ENCODE assay signal across 1 cellular context in the genomic region with DNA sequence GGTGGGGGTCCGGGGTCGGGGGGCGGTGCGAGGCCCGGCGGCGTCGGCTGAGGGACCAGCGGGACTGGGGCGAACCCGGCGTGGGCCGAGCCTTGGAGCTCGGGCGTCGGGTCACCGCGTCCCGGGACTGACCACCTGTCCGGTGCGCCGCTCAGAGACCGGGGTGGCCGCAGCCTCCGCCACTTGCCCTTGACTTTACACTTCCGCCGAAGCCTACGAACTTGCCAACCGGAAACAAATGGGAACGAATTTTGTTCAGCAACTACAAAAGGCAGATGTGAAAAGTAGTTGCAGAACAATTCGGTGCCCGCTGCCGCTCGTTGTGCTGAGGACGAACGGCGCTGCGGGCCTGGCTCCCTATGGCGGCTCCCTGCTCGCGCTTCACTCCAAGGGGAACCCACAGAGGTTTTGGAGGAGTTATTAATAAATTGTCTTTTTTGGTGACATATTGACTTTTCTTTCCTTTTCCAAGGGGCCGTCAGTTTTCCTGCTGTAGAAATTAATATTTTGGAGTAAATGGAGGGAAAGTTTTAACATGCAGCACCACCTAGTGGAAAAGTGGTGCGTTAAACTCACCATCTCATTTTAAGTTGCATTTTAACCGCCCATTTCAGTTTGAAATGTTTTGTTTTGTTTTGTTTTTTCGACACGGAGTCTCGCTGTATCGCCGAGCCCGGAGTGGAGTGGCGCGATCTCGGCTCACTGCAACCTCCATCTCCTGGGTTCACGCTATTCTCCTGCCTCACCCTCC.
TF ChIP-seq lines count a peak whose summit lies in the region.

No MANE protein-coding gene starts in this region.

TF ChIP-seq in GM12878, 131 proteins besides CTCF, POLR2A, EP300 and RAD21 (continues in another document):
- TF ChIP-seq ESRRA (IDR thresholded peaks at IDR 0.05; ENCODE audit: low read length) (no peak), NR2C1 (IDR thresholded peaks at IDR 0.05) (peak; percentile 66), EED (IDR thresholded peaks at IDR 0.05; ENCODE audit: low read depth) (no peak), SP1 (IDR thresholded peaks at IDR 0.05; ENCODE audit: low read depth, low read length) (no peak), BHLHE40 (IDR thresholded peaks at IDR 0.05; ENCODE audit: borderline replicate concordance in 1 of 2, low read depth in 2 of 2, low read length in 1 of 2) (0 out of 4 replicates have a peak, but pooled peaks of 1 of the 2 experiments have one; percentile 12), SIX5 (IDR thresholded peaks at IDR 0.05; ENCODE audit: low read depth, low read length, severe bottlenecking) (no peak), HCFC1 (IDR thresholded peaks at IDR 0.05; ENCODE audit: low read length) (no peak), PAX8 (IDR thresholded peaks at IDR 0.05) (no peak), CREB1 (IDR thresholded peaks at IDR 0.05; ENCODE audit: low read depth) (no peak), RFX5 (IDR thresholded peaks at IDR 0.05; ENCODE audit: low read depth, low read length) (no peak), SIN3A (IDR thresholded peaks at IDR 0.05; ENCODE audit: low read depth, low read length) (0 out of 2 replicates have a peak, but pooled peaks have one; percentile 66), CBX3 (IDR thresholded peaks at IDR 0.05; ENCODE audit: borderline replicate concordance, low read depth) (no peak), KLF5 (IDR thresholded peaks at IDR 0.05; ENCODE audit: partially characterized antibody) (no peak), SMAD5 (IDR thresholded peaks at IDR 0.05; ENCODE audit: low read depth) (no peak), ZSCAN29 (IDR thresholded peaks at IDR 0.05) (no peak), POLR2AphosphoS2 (IDR thresholded peaks at IDR 0.05; ENCODE audit: low read depth, low read length) (no peak), TCF3 (IDR thresholded peaks at IDR 0.05; ENCODE audit: borderline replicate concordance, insufficient read depth, low read depth, low read length) (no peak; the same call in 1 of the 2 replicates), TBL1XR1 (IDR thresholded peaks at IDR 0.05; ENCODE audit: low read depth, low read length) (no peak), ZNF207 (IDR thresholded peaks at IDR 0.05; ENCODE audit: borderline replicate concordance) (no peak), ETV6 (conservative IDR thresholded peaks at IDR 0.05 in 1 of 2, IDR thresholded peaks at IDR 0.05 in 1 of 2; ENCODE audit: borderline replicate concordance in 1 of 2, low read depth in 1 of 2) (no peak), SRF (IDR thresholded peaks at IDR 0.05; ENCODE audit: low read depth in 2 of 2, low read length in 2 of 2) (no peak), KAT2A (conservative IDR thresholded peaks at IDR 0.05; ENCODE audit: control insufficient read depth, low read depth, low read length) (no peak), RCOR1 (conservative IDR thresholded peaks at IDR 0.05; ENCODE audit: low read depth, low read length) (no peak), NFIC (IDR thresholded peaks at IDR 0.05; ENCODE audit: low read depth, low read length) (no peak)
- TF ChIP-seq, protein P1, sequence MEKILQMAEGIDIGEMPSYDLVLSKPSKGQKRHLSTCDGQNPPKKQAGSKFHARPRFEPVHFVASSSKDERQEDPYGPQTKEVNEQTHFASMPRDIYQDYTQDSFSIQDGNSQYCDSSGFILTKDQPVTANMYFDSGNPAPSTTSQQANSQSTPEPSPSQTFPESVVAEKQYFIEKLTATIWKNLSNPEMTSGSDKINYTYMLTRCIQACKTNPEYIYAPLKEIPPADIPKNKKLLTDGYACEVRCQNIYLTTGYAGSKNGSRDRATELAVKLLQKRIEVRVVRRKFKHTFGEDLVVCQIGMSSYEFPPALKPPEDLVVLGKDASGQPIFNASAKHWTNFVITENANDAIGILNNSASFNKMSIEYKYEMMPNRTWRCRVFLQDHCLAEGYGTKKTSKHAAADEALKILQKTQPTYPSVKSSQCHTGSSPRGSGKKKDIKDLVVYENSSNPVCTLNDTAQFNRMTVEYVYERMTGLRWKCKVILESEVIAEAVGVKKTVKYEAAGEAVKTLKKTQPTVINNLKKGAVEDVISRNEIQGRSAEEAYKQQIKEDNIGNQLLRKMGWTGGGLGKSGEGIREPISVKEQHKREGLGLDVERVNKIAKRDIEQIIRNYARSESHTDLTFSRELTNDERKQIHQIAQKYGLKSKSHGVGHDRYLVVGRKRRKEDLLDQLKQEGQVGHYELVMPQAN (conservative IDR thresholded peaks at IDR 0.05) = peak; percentile 35
- TF ChIP-seq, protein P2, sequence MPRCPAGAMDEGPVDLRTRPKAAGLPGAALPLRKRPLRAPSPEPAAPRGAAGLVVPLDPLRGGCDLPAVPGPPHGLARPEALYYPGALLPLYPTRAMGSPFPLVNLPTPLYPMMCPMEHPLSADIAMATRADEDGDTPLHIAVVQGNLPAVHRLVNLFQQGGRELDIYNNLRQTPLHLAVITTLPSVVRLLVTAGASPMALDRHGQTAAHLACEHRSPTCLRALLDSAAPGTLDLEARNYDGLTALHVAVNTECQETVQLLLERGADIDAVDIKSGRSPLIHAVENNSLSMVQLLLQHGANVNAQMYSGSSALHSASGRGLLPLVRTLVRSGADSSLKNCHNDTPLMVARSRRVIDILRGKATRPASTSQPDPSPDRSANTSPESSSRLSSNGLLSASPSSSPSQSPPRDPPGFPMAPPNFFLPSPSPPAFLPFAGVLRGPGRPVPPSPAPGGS (IDR thresholded peaks at IDR 0.05; ENCODE audit: borderline replicate concordance, insufficient read depth, low read depth, low read length, poor library complexity, severe bottlenecking) = no peak
- TF ChIP-seq, protein P3, sequence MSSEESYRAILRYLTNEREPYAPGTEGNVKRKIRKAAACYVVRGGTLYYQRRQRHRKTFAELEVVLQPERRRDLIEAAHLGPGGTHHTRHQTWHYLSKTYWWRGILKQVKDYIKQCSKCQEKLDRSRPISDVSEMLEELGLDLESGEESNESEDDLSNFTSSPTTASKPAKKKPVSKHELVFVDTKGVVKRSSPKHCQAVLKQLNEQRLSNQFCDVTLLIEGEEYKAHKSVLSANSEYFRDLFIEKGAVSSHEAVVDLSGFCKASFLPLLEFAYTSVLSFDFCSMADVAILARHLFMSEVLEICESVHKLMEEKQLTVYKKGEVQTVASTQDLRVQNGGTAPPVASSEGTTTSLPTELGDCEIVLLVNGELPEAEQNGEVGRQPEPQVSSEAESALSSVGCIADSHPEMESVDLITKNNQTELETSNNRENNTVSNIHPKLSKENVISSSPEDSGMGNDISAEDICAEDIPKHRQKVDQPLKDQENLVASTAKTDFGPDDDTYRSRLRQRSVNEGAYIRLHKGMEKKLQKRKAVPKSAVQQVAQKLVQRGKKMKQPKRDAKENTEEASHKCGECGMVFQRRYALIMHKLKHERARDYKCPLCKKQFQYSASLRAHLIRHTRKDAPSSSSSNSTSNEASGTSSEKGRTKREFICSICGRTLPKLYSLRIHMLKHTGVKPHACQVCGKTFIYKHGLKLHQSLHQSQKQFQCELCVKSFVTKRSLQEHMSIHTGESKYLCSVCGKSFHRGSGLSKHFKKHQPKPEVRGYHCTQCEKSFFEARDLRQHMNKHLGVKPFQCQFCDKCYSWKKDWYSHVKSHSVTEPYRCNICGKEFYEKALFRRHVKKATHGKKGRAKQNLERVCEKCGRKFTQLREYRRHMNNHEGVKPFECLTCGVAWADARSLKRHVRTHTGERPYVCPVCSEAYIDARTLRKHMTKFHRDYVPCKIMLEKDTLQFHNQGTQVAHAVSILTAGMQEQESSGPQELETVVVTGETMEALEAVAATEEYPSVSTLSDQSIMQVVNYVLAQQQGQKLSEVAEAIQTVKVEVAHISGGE (CRISPR knock-in tag; IDR thresholded peaks at IDR 0.05) = no peak
- TF ChIP-seq, protein P4, sequence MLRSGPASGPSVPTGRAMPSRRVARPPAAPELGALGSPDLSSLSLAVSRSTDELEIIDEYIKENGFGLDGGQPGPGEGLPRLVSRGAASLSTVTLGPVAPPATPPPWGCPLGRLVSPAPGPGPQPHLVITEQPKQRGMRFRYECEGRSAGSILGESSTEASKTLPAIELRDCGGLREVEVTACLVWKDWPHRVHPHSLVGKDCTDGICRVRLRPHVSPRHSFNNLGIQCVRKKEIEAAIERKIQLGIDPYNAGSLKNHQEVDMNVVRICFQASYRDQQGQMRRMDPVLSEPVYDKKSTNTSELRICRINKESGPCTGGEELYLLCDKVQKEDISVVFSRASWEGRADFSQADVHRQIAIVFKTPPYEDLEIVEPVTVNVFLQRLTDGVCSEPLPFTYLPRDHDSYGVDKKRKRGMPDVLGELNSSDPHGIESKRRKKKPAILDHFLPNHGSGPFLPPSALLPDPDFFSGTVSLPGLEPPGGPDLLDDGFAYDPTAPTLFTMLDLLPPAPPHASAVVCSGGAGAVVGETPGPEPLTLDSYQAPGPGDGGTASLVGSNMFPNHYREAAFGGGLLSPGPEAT (IDR thresholded peaks at IDR 0.05; ENCODE audit: low read depth) = peak; percentile 66
- TF ChIP-seq, protein P5, sequence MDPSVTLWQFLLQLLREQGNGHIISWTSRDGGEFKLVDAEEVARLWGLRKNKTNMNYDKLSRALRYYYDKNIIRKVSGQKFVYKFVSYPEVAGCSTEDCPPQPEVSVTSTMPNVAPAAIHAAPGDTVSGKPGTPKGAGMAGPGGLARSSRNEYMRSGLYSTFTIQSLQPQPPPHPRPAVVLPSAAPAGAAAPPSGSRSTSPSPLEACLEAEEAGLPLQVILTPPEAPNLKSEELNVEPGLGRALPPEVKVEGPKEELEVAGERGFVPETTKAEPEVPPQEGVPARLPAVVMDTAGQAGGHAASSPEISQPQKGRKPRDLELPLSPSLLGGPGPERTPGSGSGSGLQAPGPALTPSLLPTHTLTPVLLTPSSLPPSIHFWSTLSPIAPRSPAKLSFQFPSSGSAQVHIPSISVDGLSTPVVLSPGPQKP (IDR thresholded peaks at IDR 0.05; ENCODE audit: low read depth, low read length) = no peak
- TF ChIP-seq, protein P6, sequence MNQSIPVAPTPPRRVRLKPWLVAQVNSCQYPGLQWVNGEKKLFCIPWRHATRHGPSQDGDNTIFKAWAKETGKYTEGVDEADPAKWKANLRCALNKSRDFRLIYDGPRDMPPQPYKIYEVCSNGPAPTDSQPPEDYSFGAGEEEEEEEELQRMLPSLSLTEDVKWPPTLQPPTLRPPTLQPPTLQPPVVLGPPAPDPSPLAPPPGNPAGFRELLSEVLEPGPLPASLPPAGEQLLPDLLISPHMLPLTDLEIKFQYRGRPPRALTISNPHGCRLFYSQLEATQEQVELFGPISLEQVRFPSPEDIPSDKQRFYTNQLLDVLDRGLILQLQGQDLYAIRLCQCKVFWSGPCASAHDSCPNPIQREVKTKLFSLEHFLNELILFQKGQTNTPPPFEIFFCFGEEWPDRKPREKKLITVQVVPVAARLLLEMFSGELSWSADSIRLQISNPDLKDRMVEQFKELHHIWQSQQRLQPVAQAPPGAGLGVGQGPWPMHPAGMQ (IDR thresholded peaks at IDR 0.05; ENCODE audit: borderline replicate concordance) = no peak
- TF ChIP-seq, protein P7, sequence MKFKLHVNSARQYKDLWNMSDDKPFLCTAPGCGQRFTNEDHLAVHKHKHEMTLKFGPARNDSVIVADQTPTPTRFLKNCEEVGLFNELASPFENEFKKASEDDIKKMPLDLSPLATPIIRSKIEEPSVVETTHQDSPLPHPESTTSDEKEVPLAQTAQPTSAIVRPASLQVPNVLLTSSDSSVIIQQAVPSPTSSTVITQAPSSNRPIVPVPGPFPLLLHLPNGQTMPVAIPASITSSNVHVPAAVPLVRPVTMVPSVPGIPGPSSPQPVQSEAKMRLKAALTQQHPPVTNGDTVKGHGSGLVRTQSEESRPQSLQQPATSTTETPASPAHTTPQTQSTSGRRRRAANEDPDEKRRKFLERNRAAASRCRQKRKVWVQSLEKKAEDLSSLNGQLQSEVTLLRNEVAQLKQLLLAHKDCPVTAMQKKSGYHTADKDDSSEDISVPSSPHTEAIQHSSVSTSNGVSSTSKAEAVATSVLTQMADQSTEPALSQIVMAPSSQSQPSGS (IDR thresholded peaks at IDR 0.05; ENCODE audit: low read length) = no peak
- TF ChIP-seq, protein P8, sequence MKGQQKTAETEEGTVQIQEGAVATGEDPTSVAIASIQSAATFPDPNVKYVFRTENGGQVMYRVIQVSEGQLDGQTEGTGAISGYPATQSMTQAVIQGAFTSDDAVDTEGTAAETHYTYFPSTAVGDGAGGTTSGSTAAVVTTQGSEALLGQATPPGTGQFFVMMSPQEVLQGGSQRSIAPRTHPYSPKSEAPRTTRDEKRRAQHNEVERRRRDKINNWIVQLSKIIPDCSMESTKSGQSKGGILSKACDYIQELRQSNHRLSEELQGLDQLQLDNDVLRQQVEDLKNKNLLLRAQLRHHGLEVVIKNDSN (IDR thresholded peaks at IDR 0.05; ENCODE audit: borderline replicate concordance, extremely low read length, insufficient read depth, low read depth, low read length) = no peak
- TF ChIP-seq, protein P9, sequence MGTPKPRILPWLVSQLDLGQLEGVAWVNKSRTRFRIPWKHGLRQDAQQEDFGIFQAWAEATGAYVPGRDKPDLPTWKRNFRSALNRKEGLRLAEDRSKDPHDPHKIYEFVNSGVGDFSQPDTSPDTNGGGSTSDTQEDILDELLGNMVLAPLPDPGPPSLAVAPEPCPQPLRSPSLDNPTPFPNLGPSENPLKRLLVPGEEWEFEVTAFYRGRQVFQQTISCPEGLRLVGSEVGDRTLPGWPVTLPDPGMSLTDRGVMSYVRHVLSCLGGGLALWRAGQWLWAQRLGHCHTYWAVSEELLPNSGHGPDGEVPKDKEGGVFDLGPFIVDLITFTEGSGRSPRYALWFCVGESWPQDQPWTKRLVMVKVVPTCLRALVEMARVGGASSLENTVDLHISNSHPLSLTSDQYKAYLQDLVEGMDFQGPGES (IDR thresholded peaks at IDR 0.05) = no peak
- TF ChIP-seq, protein P10, sequence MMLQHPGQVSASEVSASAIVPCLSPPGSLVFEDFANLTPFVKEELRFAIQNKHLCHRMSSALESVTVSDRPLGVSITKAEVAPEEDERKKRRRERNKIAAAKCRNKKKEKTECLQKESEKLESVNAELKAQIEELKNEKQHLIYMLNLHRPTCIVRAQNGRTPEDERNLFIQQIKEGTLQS (IDR thresholded peaks at IDR 0.05; ENCODE audit: borderline replicate concordance, extremely low read depth, low read depth, low read length) = no peak
- TF ChIP-seq, protein P11, sequence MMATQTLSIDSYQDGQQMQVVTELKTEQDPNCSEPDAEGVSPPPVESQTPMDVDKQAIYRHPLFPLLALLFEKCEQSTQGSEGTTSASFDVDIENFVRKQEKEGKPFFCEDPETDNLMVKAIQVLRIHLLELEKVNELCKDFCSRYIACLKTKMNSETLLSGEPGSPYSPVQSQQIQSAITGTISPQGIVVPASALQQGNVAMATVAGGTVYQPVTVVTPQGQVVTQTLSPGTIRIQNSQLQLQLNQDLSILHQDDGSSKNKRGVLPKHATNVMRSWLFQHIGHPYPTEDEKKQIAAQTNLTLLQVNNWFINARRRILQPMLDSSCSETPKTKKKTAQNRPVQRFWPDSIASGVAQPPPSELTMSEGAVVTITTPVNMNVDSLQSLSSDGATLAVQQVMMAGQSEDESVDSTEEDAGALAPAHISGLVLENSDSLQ (IDR thresholded peaks at IDR 0.05) = no peak
- TF ChIP-seq, protein P12, sequence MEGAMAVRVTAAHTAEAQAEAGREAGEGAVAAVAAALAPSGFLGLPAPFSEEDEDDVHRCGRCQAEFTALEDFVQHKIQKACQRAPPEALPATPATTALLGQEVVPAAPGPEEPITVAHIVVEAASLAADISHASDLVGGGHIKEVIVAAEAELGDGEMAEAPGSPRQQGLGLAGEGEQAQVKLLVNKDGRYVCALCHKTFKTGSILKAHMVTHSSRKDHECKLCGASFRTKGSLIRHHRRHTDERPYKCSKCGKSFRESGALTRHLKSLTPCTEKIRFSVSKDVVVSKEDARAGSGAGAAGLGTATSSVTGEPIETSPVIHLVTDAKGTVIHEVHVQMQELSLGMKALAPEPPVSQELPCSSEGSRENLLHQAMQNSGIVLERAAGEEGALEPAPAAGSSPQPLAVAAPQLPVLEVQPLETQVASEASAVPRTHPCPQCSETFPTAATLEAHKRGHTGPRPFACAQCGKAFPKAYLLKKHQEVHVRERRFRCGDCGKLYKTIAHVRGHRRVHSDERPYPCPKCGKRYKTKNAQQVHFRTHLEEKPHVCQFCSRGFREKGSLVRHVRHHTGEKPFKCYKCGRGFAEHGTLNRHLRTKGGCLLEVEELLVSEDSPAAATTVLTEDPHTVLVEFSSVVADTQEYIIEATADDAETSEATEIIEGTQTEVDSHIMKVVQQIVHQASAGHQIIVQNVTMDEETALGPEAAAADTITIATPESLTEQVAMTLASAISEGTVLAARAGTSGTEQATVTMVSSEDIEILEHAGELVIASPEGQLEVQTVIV (IDR thresholded peaks at IDR 0.05; ENCODE audit: borderline replicate concordance, partially characterized antibody) = no peak
